10 cellular contexts compared by ENCODE assay signal in genomic region chr19:48970139-48970766, GRCh38. TPM values are rescaled to one million over a fixed set of nuclear protein-coding genes. Genes with fewer than 3 reads are reported as not detected.
DNase-seq lines count a peak whose midpoint lies in the region; ATAC-seq and TF ChIP-seq lines count a peak whose summit lies in the region.
"Had no signal": no experiment of that assay in that cellular context is flagged by ENCODE, and none has a peak within 500 bp of the region (broad histone marks: within the 10 kb centered on the region; RNA-seq: fewer than 3 reads in every experiment).

No MANE protein-coding gene starts in this region.

- H3K36me3 ChIP-seq in left ventricle myocardium inferior (peaks cover 80% of the 10 kb centered on the region), heart left ventricle (peaks cover 0 to 92% (median 76%) of the 10 kb centered on the region in 9 donors), mesenchymal stem cell (ENCODE audit: control insufficient read depth in 1 of 2, insufficient read depth in 2 of 2, low read depth in 1 of 2, low read length in 2 of 2) (peaks cover 68 to 71% of the 10 kb centered on the region in 2 experiments), breast epithelium (no peaks in the 10 kb centered on the region)

- H3K4me1 ChIP-seq in left ventricle myocardium inferior (peaks cover 61% of the 10 kb centered on the region), heart left ventricle (peaks cover 5 to 49% (median 31%) of the 10 kb centered on the region in 12 donors), mesenchymal stem cell (ENCODE audit: control insufficient read depth, insufficient read depth, low read depth, low read length) (peaks cover 12% of the 10 kb centered on the region), breast epithelium (peaks cover 0 to 14% of the 10 kb centered on the region in 2 donors)

- H2AFZ ChIP-seq in mesenchymal stem cell (ENCODE audit: low read depth, low read length): no peak overlapping the region

- no peak overlapping the region for H2BK5ac ChIP-seq in mesenchymal stem cell (ENCODE audit: low read depth, low read length, poor library complexity, severe bottlenecking)

- no peak overlapping the region for H2BK15ac ChIP-seq in mesenchymal stem cell (ENCODE audit: low read depth, poor library complexity, severe bottlenecking)

- H3K27me3 ChIP-seq in left ventricle myocardium inferior (ENCODE audit: low read depth) (no peaks in the 10 kb centered on the region), heart left ventricle (no peaks in the 10 kb centered on the region), mesenchymal stem cell (ENCODE audit: control insufficient read depth in 1 of 2, insufficient read depth in 1 of 2, low read length in 2 of 2) (no peaks in the 10 kb centered on the region), breast epithelium (no peaks in the 10 kb centered on the region)

- H3K9ac ChIP-seq in mesenchymal stem cell (ENCODE audit: low read length): no peak overlapping the region

- H3K27ac ChIP-seq in left ventricle myocardium inferior (replicated peaks) (peak overlapping the region; percentile 25), heart left ventricle (peak overlapping the region in 5 of 12 donors; percentile 2 to 23 (median 16)), RWPE1 (peak overlapping the region; percentile 95), mesenchymal stem cell (ENCODE audit: low read length, poor library complexity, severe bottlenecking) (peak overlapping the region; percentile 19), breast epithelium (no peak overlapping the region)
- H3K27ac ChIP-seq: C4-2B had no signal

- POLR2A ChIA-PET in RWPE1 (lab: Yijun Ruan, JAX; ENCODE audit: low non-redundant PET): interaction anchor here (0.6 kb wide), 1 partner anchor 45 kb away, joined by 4 read pairs; no protein-coding TSS in a partner anchor

- peaks cover 4% of the 10 kb centered on the region for H3K79me1 ChIP-seq in mesenchymal stem cell (replicated peaks; ENCODE audit: low read length, poor library complexity, severe bottlenecking)

- intact Hi-C loops in left ventricle myocardium inferior (cut with micrococcal nuclease): no loop called here
- intact Hi-C loops in heart left ventricle (cut with DNase I): loop anchor here in 8 of 10 donors (2.0 to 10.0 kb wide), 8 partner anchors 133 to 333 kb away; partner anchors contain the start of genes CA11 (in 1 of the 8), DBP (in 1 of the 8) and HSD17B14 (in 1 of the 8)
- intact Hi-C loops in lower leg skin (cut with DNase I; ENCODE audit: low total_unique reads): no loop called here
- intact Hi-C loops in breast epithelium (cut with DNase I; ENCODE audit: low total_unique reads): no loop called here

- no peak overlapping the region for H4K91ac ChIP-seq in mesenchymal stem cell (ENCODE audit: low read length)

- H2BK12ac ChIP-seq in mesenchymal stem cell (ENCODE audit: low read length in 2 of 2): no peak overlapping the region

- no peaks in the 10 kb centered on the region for H3K9me3 ChIP-seq in left ventricle myocardium inferior (replicated peaks)
- H3K9me3 ChIP-seq in heart left ventricle: no peaks in the 10 kb centered on the region
- H3K9me3 ChIP-seq in mesenchymal stem cell (ENCODE audit: control insufficient read depth, low read length): no peaks in the 10 kb centered on the region
- no peaks in the 10 kb centered on the region for H3K9me3 ChIP-seq in breast epithelium

- TF ChIP-seq CTCF in left ventricle myocardium inferior (IDR thresholded peaks at IDR 0.05; ENCODE audit: borderline replicate concordance) (no peak), heart left ventricle (IDR thresholded peaks at IDR 0.05) (no peak), RWPE1 (conservative IDR thresholded peaks at IDR 0.05; ENCODE audit: low read depth) (no peak), lower leg skin (IDR thresholded peaks at IDR 0.05) (no peak), breast epithelium (IDR thresholded peaks at IDR 0.05) (no peak)

- WGBS in heart left ventricle, 4 donors: 85 to 90% (median 89%) methylated on average over 22 to 23 of the region's 23 CpGs
- 95% methylated on average over 22 of the region's 23 CpGs for WGBS in mesenchymal stem cell
- 89 to 93% methylated on average over 23 of the region's 23 CpGs for WGBS in lower leg skin, 2 donors

- H4K8ac ChIP-seq in mesenchymal stem cell (ENCODE audit: low read length): no peak overlapping the region

- CTCF ChIA-PET in RWPE1 (lab: Yijun Ruan, JAX): interaction anchor here (0.6 to 1.1 kb wide), 10 partner anchors 8 to 932 kb away, joined by 3 to 6 read pairs (median 4); no protein-coding TSS in a partner anchor

- H3K18ac ChIP-seq in mesenchymal stem cell (ENCODE audit: low read depth in 1 of 2, low read length in 2 of 2): no peak overlapping the region

- no peak overlapping the region for H3K4me3 ChIP-seq in left ventricle myocardium inferior
- H3K4me3 ChIP-seq in heart left ventricle: no peak overlapping the region
- H3K4me3 ChIP-seq in mesenchymal stem cell (ENCODE audit: insufficient read depth in 1 of 2, low read depth in 1 of 2, low read length in 2 of 2): no peak overlapping the region
- H3K4me3 ChIP-seq in lower leg skin (ENCODE audit: low read depth, poor library complexity, severe bottlenecking): no peak overlapping the region
- no peak overlapping the region for H3K4me3 ChIP-seq in breast epithelium

- H2BK120ac ChIP-seq in mesenchymal stem cell (ENCODE audit: low read depth, low read length): no peak overlapping the region

- no peak overlapping the region for H3K23ac ChIP-seq in mesenchymal stem cell (ENCODE audit: low read length in 2 of 2)

- H3K4ac ChIP-seq in mesenchymal stem cell (ENCODE audit: low read depth in 1 of 2, low read length in 2 of 2): no peak overlapping the region

- ATAC-seq in heart left ventricle (no peak), HG03520 (IDR thresholded peaks at IDR 0.05; ENCODE audit: unreplicated experiment) (no peak)

- no peak for TF ChIP-seq POLR2A in heart left ventricle (IDR thresholded peaks at IDR 0.05)
- TF ChIP-seq POLR2A in lower leg skin (IDR thresholded peaks at IDR 0.05): no peak
- no peak for TF ChIP-seq POLR2A in breast epithelium (IDR thresholded peaks at IDR 0.05)

- no peak overlapping the region for H3K14ac ChIP-seq in mesenchymal stem cell (ENCODE audit: low read length in 2 of 2)

- no peak overlapping the region for H3K4me2 ChIP-seq in mesenchymal stem cell (ENCODE audit: low read length, poor library complexity, severe bottlenecking)

- DNase-seq in left ventricle myocardium inferior (no peak), heart left ventricle (no peak), RWPE1 (ENCODE audit: low spot score) (no peak), mesenchymal stem cell (peak; percentile 27), lower leg skin (ENCODE audit: low spot score in 2 of 2) (no peak), breast epithelium (ENCODE audit: low spot score in 2 of 2) (no peak)
- no peak for DNase-seq in stimulated activated CD4-positive, alpha-beta T cell treated with anti-CD3 and anti-CD28 coated beads, Interleukin-12 subunit alpha, Interleukin-12 subunit beta, amount 100 ng/mL, for 4 hours

- no peak overlapping the region for H2AK5ac ChIP-seq in mesenchymal stem cell (ENCODE audit: low read length, severe bottlenecking)

RNA-seq across cellular contexts. Expression of gene FTL, which starts 5.1 kb away (rescaled TPM):
- total RNA-seq in left ventricle myocardium inferior (834 TPM), heart left ventricle (1,000 to 10,000 TPM in 4 of 9 donors, 100 to 1,000 TPM in 5; 484 to 6,770 (median 857) TPM), lower leg skin (1,000 to 10,000 TPM; 1,012 to 1,617 (median 1,174) TPM), breast epithelium (over 10,000 TPM in 1 of 3 donors, 1,000 to 10,000 TPM in 2; 3,861 to 12,429 (median 4,028) TPM)
- polyA plus RNA-seq in heart left ventricle: 1,000 to 10,000 TPM in 1 of 2 donors, 100 to 1,000 TPM in 1; 836 to 1,542 TPM
- polyA plus RNA-seq in mesenchymal stem cell (2013, experiment 1 of 2): 12,810 TPM
- 12,668 TPM for polyA plus RNA-seq in mesenchymal stem cell (2013, experiment 2 of 2)

RNA-seq across cellular contexts. Expression of gene BAX, which starts 15.6 kb away (rescaled TPM):
- total RNA-seq in left ventricle myocardium inferior: 25.5 TPM
- total RNA-seq in heart left ventricle: 10 to 100 TPM; 17.9 to 68.4 (median 23.1) TPM
- 10 to 100 TPM; 21.1 to 34.4 TPM for polyA plus RNA-seq in heart left ventricle
- polyA plus RNA-seq in mesenchymal stem cell (2013, experiment 1 of 2): 119 TPM
- polyA plus RNA-seq in mesenchymal stem cell (2013, experiment 2 of 2): 110 TPM
- total RNA-seq in lower leg skin: 10 to 100 TPM; 15.5 to 36.3 (median 31.1) TPM
- total RNA-seq in breast epithelium: 10 to 100 TPM; 34.2 to 56.0 (median 36.0) TPM

RNA-seq across cellular contexts. Expression of gene GYS1, which starts 22.9 kb away (rescaled TPM):
- total RNA-seq in left ventricle myocardium inferior (138 TPM), heart left ventricle (100 to 1,000 TPM; 125 to 264 (median 173) TPM), lower leg skin (10 to 100 TPM; 16.4 to 33.3 (median 20.5) TPM), breast epithelium (10 to 100 TPM; 24.0 to 26.4 (median 24.6) TPM)
- polyA plus RNA-seq in heart left ventricle: 100 to 1,000 TPM; 114 to 154 TPM
- 26.9 TPM for polyA plus RNA-seq in mesenchymal stem cell (2013, experiment 1 of 2)
- 27.1 TPM for polyA plus RNA-seq in mesenchymal stem cell (2013, experiment 2 of 2)

RNA-seq across cellular contexts. Expression of gene RUVBL2, which starts 23.4 kb away (rescaled TPM):
- total RNA-seq in left ventricle myocardium inferior: 44.4 TPM
- 10 to 100 TPM; 41.4 to 93.9 (median 50.9) TPM for total RNA-seq in heart left ventricle
- 100 to 1,000 TPM in 1 of 2 donors, 10 to 100 TPM in 1; 68.0 to 109 TPM for polyA plus RNA-seq in heart left ventricle
- polyA plus RNA-seq in mesenchymal stem cell (2013, experiment 1 of 2): 46.3 TPM
- 43.5 TPM for polyA plus RNA-seq in mesenchymal stem cell (2013, experiment 2 of 2)
- 10 to 100 TPM; 61.3 to 83.8 (median 83.3) TPM for total RNA-seq in lower leg skin
- 100 to 1,000 TPM in 1 of 3 donors, 10 to 100 TPM in 2; 74.1 to 104 (median 84.0) TPM for total RNA-seq in breast epithelium

RNA-seq across cellular contexts. Expression of gene DHDH, which starts 36.8 kb away (rescaled TPM):
- total RNA-seq in left ventricle myocardium inferior (not detected), heart left ventricle (under 1 TPM in 1 of 9 donors, not detected in 8; 0.49 TPM), lower leg skin (not detected), breast epithelium (1 to 10 TPM in 1 of 3 donors, under 1 TPM in 1, not detected in 1; 0.96 to 1.3 TPM)
- polyA plus RNA-seq in heart left ventricle: under 1 TPM in 1 of 2 donors, not detected in 1; 0.15 TPM
- polyA plus RNA-seq in mesenchymal stem cell (2013, experiment 1 of 2): not detected
- 0.04 TPM for polyA plus RNA-seq in mesenchymal stem cell (2013, experiment 2 of 2)
- total RNA-seq: cerebellum had no signal

Comparison
In these comparisons a context has a peak if more than half of its experiments do, and no peak if none do; other contexts are left out.
1. intact Hi-C loops: an anchor here in heart left ventricle (2.0 to 10.0 kb wide); none called in left ventricle myocardium inferior, lower leg skin and breast epithelium.
2. H3K27ac ChIP-seq: peak in left ventricle myocardium inferior (single experiment), RWPE1 (single experiment) and mesenchymal stem cell (single experiment); none in breast epithelium (0 of 2).